ENCODE assay signal across 1 cellular context in the genomic region with DNA sequence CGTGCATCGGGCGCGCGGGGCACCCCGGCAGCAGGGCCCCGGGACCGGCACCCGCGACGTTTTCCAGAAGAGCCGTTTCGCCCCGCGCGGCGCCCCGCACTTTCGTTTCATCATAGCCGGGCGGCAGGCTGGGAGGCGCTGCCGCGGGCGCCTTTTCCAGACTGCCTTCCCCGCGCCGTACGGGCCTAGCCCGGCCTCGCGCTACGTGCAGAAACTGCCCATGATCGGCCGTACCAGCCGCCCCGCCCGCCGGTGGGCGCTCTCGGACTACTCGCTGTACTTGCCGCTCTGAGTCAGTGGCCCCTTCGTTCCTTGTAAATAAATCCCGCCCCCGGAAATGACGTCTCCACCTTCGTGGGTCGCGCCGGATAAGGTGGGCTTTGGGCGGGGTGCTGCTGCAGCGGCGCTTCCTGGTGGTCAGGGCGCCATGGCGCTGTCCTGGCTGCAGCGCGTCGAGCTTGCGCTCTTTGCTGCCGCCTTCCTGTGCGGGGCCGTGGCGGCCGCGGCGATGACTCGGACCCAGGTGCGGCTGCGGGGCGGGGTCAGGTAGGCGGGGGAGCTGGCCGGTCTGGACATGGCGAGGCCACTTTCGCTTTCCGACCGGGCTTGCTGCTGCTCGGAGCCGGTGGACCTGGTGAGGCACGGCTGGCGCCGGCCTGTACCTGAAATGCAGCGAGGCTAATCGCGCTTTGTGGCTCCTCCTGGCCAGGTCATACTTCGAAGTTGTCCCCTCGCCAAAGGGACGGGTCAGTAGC.
TF ChIP-seq lines count a peak whose summit lies in the region.

A gene with protein sequence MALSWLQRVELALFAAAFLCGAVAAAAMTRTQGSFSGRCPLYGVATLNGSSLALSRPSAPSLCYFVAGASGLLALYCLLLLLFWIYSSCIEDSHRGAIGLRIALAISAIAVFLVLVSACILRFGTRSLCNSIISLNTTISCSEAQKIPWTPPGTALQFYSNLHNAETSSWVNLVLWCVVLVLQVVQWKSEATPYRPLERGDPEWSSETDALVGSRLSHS (plus strand): TSS at position 398 of the 755 bp plus-strand sequence. CDS start 30 bp downstream, at position 428.

TF ChIP-seq in HepG2, 621 proteins besides CTCF, POLR2A, EP300 and RAD21 (continued from another document and continues in another):
- TF ChIP-seq, protein P1, sequence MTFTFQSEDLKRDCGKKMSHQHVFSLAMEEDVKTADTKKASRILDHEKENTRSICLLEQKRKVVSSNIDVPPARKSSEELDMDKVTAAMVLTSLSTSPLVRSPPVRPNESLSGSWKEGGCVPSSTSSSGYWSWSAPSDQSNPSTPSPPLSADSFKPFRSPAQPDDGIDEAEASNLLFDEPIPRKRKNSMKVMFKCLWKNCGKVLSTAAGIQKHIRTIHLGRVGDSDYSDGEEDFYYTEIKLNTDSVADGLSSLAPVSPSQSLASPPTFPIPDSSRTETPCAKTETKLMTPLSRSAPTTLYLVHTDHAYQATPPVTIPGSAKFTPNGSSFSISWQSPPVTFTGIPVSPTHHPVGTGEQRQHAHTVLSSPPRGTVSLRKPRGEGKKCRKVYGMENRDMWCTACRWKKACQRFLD (CRISPR knock-in tag; IDR thresholded peaks at IDR 0.05; ENCODE audit: borderline replicate concordance) = peak; percentile 75; the same call in 1 of the 2 replicates
- no peak for TF ChIP-seq NFRKB (IDR thresholded peaks at IDR 0.05)
- 0 out of 2 replicates have a peak, but pooled peaks have one; percentile 34 for TF ChIP-seq ZNF552 (CRISPR knock-in tag; IDR thresholded peaks at IDR 0.05; ENCODE audit: borderline replicate concordance)
- peak; percentile 85 for TF ChIP-seq HES4 (CRISPR knock-in tag; IDR thresholded peaks at IDR 0.05; ENCODE audit: borderline replicate concordance)
- TF ChIP-seq FOXO1 (CRISPR knock-in tag; IDR thresholded peaks at IDR 0.05) = peak; percentile 58; the same call in 1 of the 2 replicates
- peak; percentile 88; the same call in 1 of the 2 replicates for TF ChIP-seq MEIS1 (CRISPR knock-in tag; IDR thresholded peaks at IDR 0.05; ENCODE audit: borderline replicate concordance)
- peak; percentile 96 for TF ChIP-seq SAP130 (CRISPR knock-in tag; IDR thresholded peaks at IDR 0.05; ENCODE audit: low read depth)
- TF ChIP-seq, protein P2, sequence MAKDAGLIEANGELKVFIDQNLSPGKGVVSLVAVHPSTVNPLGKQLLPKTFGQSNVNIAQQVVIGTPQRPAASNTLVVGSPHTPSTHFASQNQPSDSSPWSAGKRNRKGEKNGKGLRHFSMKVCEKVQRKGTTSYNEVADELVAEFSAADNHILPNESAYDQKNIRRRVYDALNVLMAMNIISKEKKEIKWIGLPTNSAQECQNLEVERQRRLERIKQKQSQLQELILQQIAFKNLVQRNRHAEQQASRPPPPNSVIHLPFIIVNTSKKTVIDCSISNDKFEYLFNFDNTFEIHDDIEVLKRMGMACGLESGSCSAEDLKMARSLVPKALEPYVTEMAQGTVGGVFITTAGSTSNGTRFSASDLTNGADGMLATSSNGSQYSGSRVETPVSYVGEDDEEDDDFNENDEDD (CRISPR knock-in tag; IDR thresholded peaks at IDR 0.05; ENCODE audit: borderline replicate concordance) = peak; percentile 87
- 0 out of 2 replicates have a peak, but pooled peaks have one; percentile 86 for TF ChIP-seq ZNF577 (CRISPR knock-in tag; IDR thresholded peaks at IDR 0.05; ENCODE audit: borderline replicate concordance, low read depth)
- TF ChIP-seq ZNF883 (CRISPR knock-in tag; IDR thresholded peaks at IDR 0.05; ENCODE audit: not compliant biosample characterization) = peak; percentile 86
- peak; percentile 46; the same call in 1 of the 2 replicates for TF ChIP-seq POGZ (CRISPR knock-in tag; IDR thresholded peaks at IDR 0.05)
- peak; percentile 98 for TF ChIP-seq ZNF230 (CRISPR knock-in tag; IDR thresholded peaks at IDR 0.05)
- no peak for TF ChIP-seq HNF4G (IDR thresholded peaks at IDR 0.05; ENCODE audit: borderline replicate concordance, low read depth, low read length)
- TF ChIP-seq HNF4G (CRISPR knock-in tag; IDR thresholded peaks at IDR 0.05; ENCODE audit: borderline replicate concordance, low read depth) = peak; percentile 14; the same call in 1 of the 2 replicates
- TF ChIP-seq, protein P3, sequence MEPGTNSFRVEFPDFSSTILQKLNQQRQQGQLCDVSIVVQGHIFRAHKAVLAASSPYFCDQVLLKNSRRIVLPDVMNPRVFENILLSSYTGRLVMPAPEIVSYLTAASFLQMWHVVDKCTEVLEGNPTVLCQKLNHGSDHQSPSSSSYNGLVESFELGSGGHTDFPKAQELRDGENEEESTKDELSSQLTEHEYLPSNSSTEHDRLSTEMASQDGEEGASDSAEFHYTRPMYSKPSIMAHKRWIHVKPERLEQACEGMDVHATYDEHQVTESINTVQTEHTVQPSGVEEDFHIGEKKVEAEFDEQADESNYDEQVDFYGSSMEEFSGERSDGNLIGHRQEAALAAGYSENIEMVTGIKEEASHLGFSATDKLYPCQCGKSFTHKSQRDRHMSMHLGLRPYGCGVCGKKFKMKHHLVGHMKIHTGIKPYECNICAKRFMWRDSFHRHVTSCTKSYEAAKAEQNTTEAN (CRISPR knock-in tag; conservative IDR thresholded peaks at IDR 0.05) = 0 out of 2 replicates have a peak, but pooled peaks have one; percentile 33
- peak; percentile 81; the same call in 1 of the 2 replicates for TF ChIP-seq ZNF619 (CRISPR knock-in tag; IDR thresholded peaks at IDR 0.05)
- TF ChIP-seq, protein P4, sequence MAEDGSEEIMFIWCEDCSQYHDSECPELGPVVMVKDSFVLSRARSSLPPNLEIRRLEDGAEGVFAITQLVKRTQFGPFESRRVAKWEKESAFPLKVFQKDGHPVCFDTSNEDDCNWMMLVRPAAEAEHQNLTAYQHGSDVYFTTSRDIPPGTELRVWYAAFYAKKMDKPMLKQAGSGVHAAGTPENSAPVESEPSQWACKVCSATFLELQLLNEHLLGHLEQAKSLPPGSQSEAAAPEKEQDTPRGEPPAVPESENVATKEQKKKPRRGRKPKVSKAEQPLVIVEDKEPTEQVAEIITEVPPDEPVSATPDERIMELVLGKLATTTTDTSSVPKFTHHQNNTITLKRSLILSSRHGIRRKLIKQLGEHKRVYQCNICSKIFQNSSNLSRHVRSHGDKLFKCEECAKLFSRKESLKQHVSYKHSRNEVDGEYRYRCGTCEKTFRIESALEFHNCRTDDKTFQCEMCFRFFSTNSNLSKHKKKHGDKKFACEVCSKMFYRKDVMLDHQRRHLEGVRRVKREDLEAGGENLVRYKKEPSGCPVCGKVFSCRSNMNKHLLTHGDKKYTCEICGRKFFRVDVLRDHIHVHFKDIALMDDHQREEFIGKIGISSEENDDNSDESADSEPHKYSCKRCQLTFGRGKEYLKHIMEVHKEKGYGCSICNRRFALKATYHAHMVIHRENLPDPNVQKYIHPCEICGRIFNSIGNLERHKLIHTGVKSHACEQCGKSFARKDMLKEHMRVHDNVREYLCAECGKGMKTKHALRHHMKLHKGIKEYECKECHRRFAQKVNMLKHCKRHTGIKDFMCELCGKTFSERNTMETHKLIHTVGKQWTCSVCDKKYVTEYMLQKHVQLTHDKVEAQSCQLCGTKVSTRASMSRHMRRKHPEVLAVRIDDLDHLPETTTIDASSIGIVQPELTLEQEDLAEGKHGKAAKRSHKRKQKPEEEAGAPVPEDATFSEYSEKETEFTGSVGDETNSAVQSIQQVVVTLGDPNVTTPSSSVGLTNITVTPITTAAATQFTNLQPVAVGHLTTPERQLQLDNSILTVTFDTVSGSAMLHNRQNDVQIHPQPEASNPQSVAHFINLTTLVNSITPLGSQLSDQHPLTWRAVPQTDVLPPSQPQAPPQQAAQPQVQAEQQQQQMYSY (CRISPR knock-in tag; IDR thresholded peaks at IDR 0.05) = no peak
- 0 out of 2 replicates have a peak, but pooled peaks have one; percentile 92 for TF ChIP-seq GTF3A (CRISPR knock-in tag; conservative IDR thresholded peaks at IDR 0.05)
- TF ChIP-seq MXD4 (CRISPR knock-in tag; IDR thresholded peaks at IDR 0.05) = peak; percentile 82
- TF ChIP-seq, protein P5, sequence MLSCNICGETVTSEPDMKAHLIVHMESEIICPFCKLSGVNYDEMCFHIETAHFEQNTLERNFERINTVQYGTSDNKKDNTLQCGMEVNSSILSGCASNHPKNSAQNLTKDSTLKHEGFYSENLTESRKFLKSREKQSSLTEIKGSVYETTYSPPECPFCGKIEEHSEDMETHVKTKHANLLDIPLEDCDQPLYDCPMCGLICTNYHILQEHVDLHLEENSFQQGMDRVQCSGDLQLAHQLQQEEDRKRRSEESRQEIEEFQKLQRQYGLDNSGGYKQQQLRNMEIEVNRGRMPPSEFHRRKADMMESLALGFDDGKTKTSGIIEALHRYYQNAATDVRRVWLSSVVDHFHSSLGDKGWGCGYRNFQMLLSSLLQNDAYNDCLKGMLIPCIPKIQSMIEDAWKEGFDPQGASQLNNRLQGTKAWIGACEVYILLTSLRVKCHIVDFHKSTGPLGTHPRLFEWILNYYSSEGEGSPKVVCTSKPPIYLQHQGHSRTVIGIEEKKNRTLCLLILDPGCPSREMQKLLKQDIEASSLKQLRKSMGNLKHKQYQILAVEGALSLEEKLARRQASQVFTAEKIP (CRISPR knock-in tag; IDR thresholded peaks at IDR 0.05; ENCODE audit: borderline replicate concordance) = no peak
- TF ChIP-seq, protein P6, sequence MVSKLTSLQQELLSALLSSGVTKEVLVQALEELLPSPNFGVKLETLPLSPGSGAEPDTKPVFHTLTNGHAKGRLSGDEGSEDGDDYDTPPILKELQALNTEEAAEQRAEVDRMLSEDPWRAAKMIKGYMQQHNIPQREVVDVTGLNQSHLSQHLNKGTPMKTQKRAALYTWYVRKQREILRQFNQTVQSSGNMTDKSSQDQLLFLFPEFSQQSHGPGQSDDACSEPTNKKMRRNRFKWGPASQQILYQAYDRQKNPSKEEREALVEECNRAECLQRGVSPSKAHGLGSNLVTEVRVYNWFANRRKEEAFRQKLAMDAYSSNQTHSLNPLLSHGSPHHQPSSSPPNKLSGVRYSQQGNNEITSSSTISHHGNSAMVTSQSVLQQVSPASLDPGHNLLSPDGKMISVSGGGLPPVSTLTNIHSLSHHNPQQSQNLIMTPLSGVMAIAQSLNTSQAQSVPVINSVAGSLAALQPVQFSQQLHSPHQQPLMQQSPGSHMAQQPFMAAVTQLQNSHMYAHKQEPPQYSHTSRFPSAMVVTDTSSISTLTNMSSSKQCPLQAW (CRISPR knock-in tag; IDR thresholded peaks at IDR 0.05) = peak; percentile 98
- TF ChIP-seq, protein P7, sequence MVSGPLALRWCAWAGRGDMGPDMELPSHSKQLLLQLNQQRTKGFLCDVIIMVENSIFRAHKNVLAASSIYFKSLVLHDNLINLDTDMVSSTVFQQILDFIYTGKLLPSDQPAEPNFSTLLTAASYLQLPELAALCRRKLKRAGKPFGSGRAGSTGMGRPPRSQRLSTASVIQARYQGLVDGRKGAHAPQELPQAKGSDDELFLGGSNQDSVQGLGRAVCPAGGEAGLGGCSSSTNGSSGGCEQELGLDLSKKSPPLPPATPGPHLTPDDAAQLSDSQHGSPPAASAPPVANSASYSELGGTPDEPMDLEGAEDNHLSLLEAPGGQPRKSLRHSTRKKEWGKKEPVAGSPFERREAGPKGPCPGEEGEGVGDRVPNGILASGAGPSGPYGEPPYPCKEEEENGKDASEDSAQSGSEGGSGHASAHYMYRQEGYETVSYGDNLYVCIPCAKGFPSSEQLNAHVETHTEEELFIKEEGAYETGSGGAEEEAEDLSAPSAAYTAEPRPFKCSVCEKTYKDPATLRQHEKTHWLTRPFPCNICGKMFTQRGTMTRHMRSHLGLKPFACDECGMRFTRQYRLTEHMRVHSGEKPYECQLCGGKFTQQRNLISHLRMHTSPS (CRISPR knock-in tag; IDR thresholded peaks at IDR 0.05; ENCODE audit: low read depth) = no peak; the same call in 1 of the 2 replicates
- no peak for TF ChIP-seq LCORL (IDR thresholded peaks at IDR 0.05)
- TF ChIP-seq LCORL (CRISPR knock-in tag; IDR thresholded peaks at IDR 0.05) = peak; percentile 77; the same call in 1 of the 2 replicates
- TF ChIP-seq TOPORS (CRISPR knock-in tag; IDR thresholded peaks at IDR 0.05) = peak; percentile 97
- peak; percentile 60; the same call in 1 of the 2 replicates for TF ChIP-seq CHD2 (IDR thresholded peaks at IDR 0.05; ENCODE audit: low read depth, low read length)
- no peak; the same call in 1 of the 2 replicates for TF ChIP-seq ZMYM3 (CRISPR knock-in tag; IDR thresholded peaks at IDR 0.05)
- peak; percentile 18; the same call in 1 of the 2 replicates for TF ChIP-seq XBP1 (CRISPR knock-in tag; IDR thresholded peaks at IDR 0.05)
- no peak for TF ChIP-seq ARNT (IDR thresholded peaks at IDR 0.05)
- no peak for TF ChIP-seq ISX (CRISPR knock-in tag; conservative IDR thresholded peaks at IDR 0.05)
- TF ChIP-seq, protein P8, sequence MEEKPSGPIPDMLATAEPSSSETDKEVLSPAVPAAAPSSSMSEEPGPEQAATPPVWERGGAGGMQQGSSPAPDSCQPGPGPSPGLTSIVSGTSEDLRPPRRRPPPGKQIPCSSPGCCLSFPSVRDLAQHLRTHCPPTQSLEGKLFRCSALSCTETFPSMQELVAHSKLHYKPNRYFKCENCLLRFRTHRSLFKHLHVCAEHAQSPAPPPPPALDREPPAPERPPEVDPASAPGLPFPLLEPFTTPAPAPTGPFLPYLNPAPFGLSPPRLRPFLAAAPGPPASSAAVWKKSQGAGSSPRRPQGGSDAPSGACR (CRISPR knock-in tag; IDR thresholded peaks at IDR 0.05) = peak; percentile 97
- TF ChIP-seq ARNT2 (CRISPR knock-in tag; IDR thresholded peaks at IDR 0.05; ENCODE audit: low read depth) = peak; percentile 81; the same call in 1 of the 2 replicates
- TF ChIP-seq, protein P9, sequence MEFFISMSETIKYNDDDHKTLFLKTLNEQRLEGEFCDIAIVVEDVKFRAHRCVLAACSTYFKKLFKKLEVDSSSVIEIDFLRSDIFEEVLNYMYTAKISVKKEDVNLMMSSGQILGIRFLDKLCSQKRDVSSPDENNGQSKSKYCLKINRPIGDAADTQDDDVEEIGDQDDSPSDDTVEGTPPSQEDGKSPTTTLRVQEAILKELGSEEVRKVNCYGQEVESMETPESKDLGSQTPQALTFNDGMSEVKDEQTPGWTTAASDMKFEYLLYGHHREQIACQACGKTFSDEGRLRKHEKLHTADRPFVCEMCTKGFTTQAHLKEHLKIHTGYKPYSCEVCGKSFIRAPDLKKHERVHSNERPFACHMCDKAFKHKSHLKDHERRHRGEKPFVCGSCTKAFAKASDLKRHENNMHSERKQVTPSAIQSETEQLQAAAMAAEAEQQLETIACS (CRISPR knock-in tag; IDR thresholded peaks at IDR 0.05) = 0 out of 2 replicates have a peak, but pooled peaks have one; percentile 19
- no peak for TF ChIP-seq ZNF296 (CRISPR knock-in tag; conservative IDR thresholded peaks at IDR 0.05)
- peak; percentile 84; the same call in 1 of the 2 replicates for TF ChIP-seq DNMT1 (CRISPR knock-in tag; IDR thresholded peaks at IDR 0.05)
- no peak for TF ChIP-seq SMAD1 (CRISPR knock-in tag; IDR thresholded peaks at IDR 0.05; ENCODE audit: borderline replicate concordance, low read depth)
- TF ChIP-seq, protein P10, sequence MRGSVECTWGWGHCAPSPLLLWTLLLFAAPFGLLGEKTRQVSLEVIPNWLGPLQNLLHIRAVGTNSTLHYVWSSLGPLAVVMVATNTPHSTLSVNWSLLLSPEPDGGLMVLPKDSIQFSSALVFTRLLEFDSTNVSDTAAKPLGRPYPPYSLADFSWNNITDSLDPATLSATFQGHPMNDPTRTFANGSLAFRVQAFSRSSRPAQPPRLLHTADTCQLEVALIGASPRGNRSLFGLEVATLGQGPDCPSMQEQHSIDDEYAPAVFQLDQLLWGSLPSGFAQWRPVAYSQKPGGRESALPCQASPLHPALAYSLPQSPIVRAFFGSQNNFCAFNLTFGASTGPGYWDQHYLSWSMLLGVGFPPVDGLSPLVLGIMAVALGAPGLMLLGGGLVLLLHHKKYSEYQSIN (CRISPR knock-in tag; IDR thresholded peaks at IDR 0.05; ENCODE audit: borderline replicate concordance) = no peak
- no peak for TF ChIP-seq ZNF10 (CRISPR knock-in tag; IDR thresholded peaks at IDR 0.05; ENCODE audit: borderline replicate concordance, low read depth)
- no peak for TF ChIP-seq SP140L (CRISPR knock-in tag; IDR thresholded peaks at IDR 0.05; ENCODE audit: borderline replicate concordance)
